In the genomic region with DNA sequence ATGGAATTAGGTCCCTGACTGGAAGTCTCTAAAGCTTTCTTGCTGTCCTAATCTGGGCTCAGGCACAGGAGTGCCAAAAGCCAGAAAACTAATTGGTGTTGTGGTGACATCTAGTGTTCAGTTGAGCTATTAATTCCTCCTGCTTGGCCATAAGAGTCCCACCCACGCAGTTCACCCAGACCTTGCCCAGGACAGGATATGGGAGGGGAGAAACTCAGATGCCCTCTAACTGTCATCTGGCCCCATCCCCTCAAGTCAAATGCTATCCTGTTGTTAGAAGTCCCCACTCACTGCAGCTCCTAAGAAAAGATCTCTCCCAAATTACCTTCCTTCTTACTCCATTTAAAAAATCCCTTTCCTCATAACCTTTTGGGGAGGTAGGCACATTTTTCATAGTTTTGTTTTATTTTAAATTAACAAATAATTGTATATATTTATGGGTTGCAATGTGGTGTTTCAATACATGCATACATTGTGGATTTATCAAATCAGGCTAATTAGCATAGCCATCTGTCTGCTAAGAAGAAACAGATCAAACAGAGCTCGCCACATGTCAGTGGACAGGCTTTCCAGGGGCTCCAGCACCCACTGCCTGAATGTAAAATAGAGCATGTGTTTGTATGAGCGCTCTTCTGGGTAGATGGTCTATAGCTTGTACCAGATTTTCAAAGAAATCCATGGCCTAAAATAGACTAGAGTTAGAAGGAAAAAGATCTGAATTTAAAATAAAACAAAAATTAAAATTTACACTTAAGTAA, we compare ENCODE assay signal across 8 cellular contexts.
A peak's percentile ranks its signal among the peaks of the same experiment; 100 is the strongest.
DNase-seq lines count a peak whose midpoint lies in the region; ATAC-seq, FAIRE-seq and TF ChIP-seq lines count a peak whose summit lies in the region.

No MANE protein-coding gene starts in this region.

- ATAC-seq in HG02870 (IDR thresholded peaks at IDR 0.05; ENCODE audit: unreplicated experiment): peak; percentile 57
- peak; percentile 96 for ATAC-seq in SK-N-SH treated with all-trans-retinoic acid at 6 μM for 48 hours

- H3K36me3 ChIP-seq in brain microvascular endothelial cell (replicated peaks): no peaks in the 10 kb centered on the region

- no peak overlapping the region for H3K4me3 ChIP-seq in brain microvascular endothelial cell (ENCODE audit: low read depth, low read length)

- in situ Hi-C loops in brain microvascular endothelial cell (cut with HindIII; ENCODE audit: low pct_ligation_motif_present, low sequenced_read_pairs): no loop called here

- H3K27me3 ChIP-seq in brain microvascular endothelial cell (replicated peaks): no peaks in the 10 kb centered on the region

- TF ChIP-seq CTCF in brain microvascular endothelial cell (IDR thresholded peaks at IDR 0.05; ENCODE audit: low read depth, low read length, missing control alignments): peak; percentile 72

- FAIRE-seq in GM18507 (lab: Jason Lieb, UNC): peak; percentile 90

- H3K27ac ChIP-seq in brain microvascular endothelial cell: no peak overlapping the region

- DNase-seq in AML-193 (lab: John Stamatoyannopoulos, UW): peak; percentile 91 to 92
- peak; percentile 50 for DNase-seq in GM18507 (ENCODE audit: extremely low spot score, insufficient read length, low read depth)
- peak; percentile 82 for DNase-seq in NCI-H1105 treated with DMSO at 0.1 percent for 48 hours (lab: John Stamatoyannopoulos, UW)
- peak; percentile 84 for DNase-seq in brain microvascular endothelial cell
- peak; percentile 88 for DNase-seq in iris pigment epithelial cell (ENCODE audit: low read depth)
- DNase-seq in stimulated activated CD4-positive, alpha-beta T cell treated with anti-CD3 and anti-CD28 coated beads, Interleukin-2, amount 100 ng/mL, for 24 hours: peak; percentile 41 to 53

TF ChIP-seq in SK-N-SH treated with all-trans-retinoic acid at 6 μM for 48 hours, 23 proteins besides CTCF, POLR2A, EP300 and RAD21:
- TF ChIP-seq BACH2 (CRISPR knock-in tag; IDR thresholded peaks at IDR 0.05; ENCODE audit: borderline replicate concordance): no peak
- TF ChIP-seq ZNF565 (CRISPR knock-in tag; conservative IDR thresholded peaks at IDR 0.05; ENCODE audit: low read depth): no peak
- TF ChIP-seq TCF4 (CRISPR knock-in tag; IDR thresholded peaks at IDR 0.05; ENCODE audit: borderline replicate concordance): peak; percentile 97
- TF ChIP-seq, protein P1, sequence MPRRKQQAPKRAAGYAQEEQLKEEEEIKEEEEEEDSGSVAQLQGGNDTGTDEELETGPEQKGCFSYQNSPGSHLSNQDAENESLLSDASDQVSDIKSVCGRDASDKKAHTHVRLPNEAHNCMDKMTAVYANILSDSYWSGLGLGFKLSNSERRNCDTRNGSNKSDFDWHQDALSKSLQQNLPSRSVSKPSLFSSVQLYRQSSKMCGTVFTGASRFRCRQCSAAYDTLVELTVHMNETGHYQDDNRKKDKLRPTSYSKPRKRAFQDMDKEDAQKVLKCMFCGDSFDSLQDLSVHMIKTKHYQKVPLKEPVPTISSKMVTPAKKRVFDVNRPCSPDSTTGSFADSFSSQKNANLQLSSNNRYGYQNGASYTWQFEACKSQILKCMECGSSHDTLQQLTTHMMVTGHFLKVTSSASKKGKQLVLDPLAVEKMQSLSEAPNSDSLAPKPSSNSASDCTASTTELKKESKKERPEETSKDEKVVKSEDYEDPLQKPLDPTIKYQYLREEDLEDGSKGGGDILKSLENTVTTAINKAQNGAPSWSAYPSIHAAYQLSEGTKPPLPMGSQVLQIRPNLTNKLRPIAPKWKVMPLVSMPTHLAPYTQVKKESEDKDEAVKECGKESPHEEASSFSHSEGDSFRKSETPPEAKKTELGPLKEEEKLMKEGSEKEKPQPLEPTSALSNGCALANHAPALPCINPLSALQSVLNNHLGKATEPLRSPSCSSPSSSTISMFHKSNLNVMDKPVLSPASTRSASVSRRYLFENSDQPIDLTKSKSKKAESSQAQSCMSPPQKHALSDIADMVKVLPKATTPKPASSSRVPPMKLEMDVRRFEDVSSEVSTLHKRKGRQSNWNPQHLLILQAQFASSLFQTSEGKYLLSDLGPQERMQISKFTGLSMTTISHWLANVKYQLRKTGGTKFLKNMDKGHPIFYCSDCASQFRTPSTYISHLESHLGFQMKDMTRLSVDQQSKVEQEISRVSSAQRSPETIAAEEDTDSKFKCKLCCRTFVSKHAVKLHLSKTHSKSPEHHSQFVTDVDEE (CRISPR knock-in tag; IDR thresholded peaks at IDR 0.05): peak; percentile 76; the same call in 1 of the 2 replicates
- TF ChIP-seq ZNF70 (CRISPR knock-in tag; IDR thresholded peaks at IDR 0.05): peak; percentile 31; the same call in 1 of the 2 replicates
- TF ChIP-seq OSR1 (CRISPR knock-in tag; IDR thresholded peaks at IDR 0.05): no peak
- no peak for TF ChIP-seq ZNF8 (CRISPR knock-in tag; IDR thresholded peaks at IDR 0.05)
